ENCODE assay signal across 1 cellular context in the genomic region with DNA sequence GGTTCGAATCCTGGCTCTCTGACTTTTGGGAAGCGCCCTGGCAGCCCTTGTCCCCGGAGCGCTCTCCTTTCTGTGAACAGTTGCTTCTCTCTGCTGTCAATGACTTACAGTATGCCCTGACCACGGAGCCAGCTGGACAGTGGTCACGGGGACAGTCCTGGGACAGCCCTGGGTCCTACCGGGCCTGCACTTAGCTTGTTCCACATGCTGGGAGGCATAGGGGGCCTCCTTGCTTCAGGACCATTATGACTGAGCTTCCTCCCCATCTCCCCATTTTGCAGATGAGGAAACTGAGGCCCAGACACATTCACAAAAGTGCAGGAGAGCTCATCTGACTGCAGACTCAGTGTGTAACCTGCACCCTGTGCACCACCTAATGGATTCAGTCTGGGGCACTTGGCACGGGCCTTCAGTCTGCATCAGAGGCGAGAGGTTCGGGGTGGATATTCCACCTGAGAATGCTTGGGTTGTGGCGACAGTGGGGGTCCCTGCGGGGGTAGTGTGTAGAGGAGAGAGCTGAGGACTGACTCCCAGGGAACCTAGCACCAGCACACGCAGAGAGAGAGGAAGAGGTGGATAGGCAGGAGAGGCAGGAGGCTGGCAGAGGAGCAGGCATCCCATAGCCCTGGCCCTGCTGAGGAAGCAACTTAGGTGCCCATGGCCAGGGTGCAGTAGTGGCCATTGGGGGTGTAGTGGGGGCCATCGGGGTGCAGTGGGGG.
TF ChIP-seq lines count a peak whose summit lies in the region.

No MANE protein-coding gene starts in this region.

TF ChIP-seq in IMR-90, 13 proteins besides CTCF, POLR2A, EP300 and RAD21:
- TF ChIP-seq BHLHE40 (IDR thresholded peaks at IDR 0.05; ENCODE audit: low read depth, low read length) = no peak
- TF ChIP-seq CEBPB (IDR thresholded peaks at IDR 0.05; ENCODE audit: low read depth, low read length) = no peak
- no peak for TF ChIP-seq RCOR1 (IDR thresholded peaks at IDR 0.05; ENCODE audit: insufficient replicate concordance, low read length)
- TF ChIP-seq, protein P1, sequence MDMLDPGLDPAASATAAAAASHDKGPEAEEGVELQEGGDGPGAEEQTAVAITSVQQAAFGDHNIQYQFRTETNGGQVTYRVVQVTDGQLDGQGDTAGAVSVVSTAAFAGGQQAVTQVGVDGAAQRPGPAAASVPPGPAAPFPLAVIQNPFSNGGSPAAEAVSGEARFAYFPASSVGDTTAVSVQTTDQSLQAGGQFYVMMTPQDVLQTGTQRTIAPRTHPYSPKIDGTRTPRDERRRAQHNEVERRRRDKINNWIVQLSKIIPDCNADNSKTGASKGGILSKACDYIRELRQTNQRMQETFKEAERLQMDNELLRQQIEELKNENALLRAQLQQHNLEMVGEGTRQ (IDR thresholded peaks at IDR 0.05; ENCODE audit: low read depth, low read length) = no peak
- no peak for TF ChIP-seq NFE2L2 (IDR thresholded peaks at IDR 0.05; ENCODE audit: low read depth, low read length)
- no peak for TF ChIP-seq FOS (IDR thresholded peaks at IDR 0.05; ENCODE audit: low read depth, low read length)
- TF ChIP-seq CHD1 (IDR thresholded peaks at IDR 0.05; ENCODE audit: low read depth, low read length) = no peak
- no peak for TF ChIP-seq MXI1 (IDR thresholded peaks at IDR 0.05; ENCODE audit: borderline replicate concordance, low read depth, low read length)
- TF ChIP-seq MAZ (IDR thresholded peaks at IDR 0.05; ENCODE audit: borderline replicate concordance, low read depth, low read length) = no peak
- TF ChIP-seq, protein P2, sequence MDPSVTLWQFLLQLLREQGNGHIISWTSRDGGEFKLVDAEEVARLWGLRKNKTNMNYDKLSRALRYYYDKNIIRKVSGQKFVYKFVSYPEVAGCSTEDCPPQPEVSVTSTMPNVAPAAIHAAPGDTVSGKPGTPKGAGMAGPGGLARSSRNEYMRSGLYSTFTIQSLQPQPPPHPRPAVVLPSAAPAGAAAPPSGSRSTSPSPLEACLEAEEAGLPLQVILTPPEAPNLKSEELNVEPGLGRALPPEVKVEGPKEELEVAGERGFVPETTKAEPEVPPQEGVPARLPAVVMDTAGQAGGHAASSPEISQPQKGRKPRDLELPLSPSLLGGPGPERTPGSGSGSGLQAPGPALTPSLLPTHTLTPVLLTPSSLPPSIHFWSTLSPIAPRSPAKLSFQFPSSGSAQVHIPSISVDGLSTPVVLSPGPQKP (IDR thresholded peaks at IDR 0.05; ENCODE audit: borderline replicate concordance, low read depth, low read length) = no peak
- TF ChIP-seq RFX5 (IDR thresholded peaks at IDR 0.05; ENCODE audit: low read depth, low read length) = no peak
- TF ChIP-seq SMC3 (IDR thresholded peaks at IDR 0.05; ENCODE audit: low read depth, low read length) = no peak
- TF ChIP-seq MAFK (IDR thresholded peaks at IDR 0.05; ENCODE audit: low read depth, low read length) = no peak
